15 cellular contexts compared by ENCODE assay signal in genomic region chr20:58040447-58041290, GRCh38.
"Had no signal": no experiment of that assay in that cellular context is flagged by ENCODE, and none has a peak within 500 bp of the region (broad histone marks: within the 10 kb centered on the region; RNA-seq: fewer than 3 reads in every experiment).

No MANE protein-coding gene starts in this region.

- H3K27ac ChIP-seq: brain microvascular endothelial cell, colonic mucosa, left ventricle myocardium inferior, pancreas, uterus, WERI-Rb-1 had no signal

- H3K27me3 ChIP-seq: brain microvascular endothelial cell, colonic mucosa, pancreas, uterus had no signal

- H3K4me3 Mint-ChIP-seq: activated naive CD4-positive, alpha-beta T cell treated with anti-CD3 and anti-CD28 coated beads for 36 hours; activated T-cell treated with anti-CD3 and anti-CD28 coated beads, Interleukin-2, amount 50 U/mL, for 4 hours; naive thymus-derived CD4-positive, alpha-beta T cell; stimulated activated naive B cell treated with anti-CD40 and anti-IgM and Interleukin-4, amounts not matched to agents 10 μg/mL and 1 μg/mL and 100 μg/mL, for 72 hours had no signal

- H3K36me3 ChIP-seq: brain microvascular endothelial cell, colonic mucosa, left ventricle myocardium inferior, pancreas, uterus, WERI-Rb-1 had no signal

- H3K9me3 Mint-ChIP-seq: activated naive CD4-positive, alpha-beta T cell treated with anti-CD3 and anti-CD28 coated beads for 36 hours; activated T-cell treated with anti-CD3 and anti-CD28 coated beads, Interleukin-2, amount 50 U/mL, for 4 hours; stimulated activated naive B cell treated with anti-CD40 and anti-IgM and Interleukin-4, amounts not matched to agents 10 μg/mL and 1 μg/mL and 100 μg/mL, for 72 hours had no signal

- H3K4me1 ChIP-seq: colonic mucosa, pancreas, uterus had no signal

- ATAC-seq: activated T-cell treated with anti-CD3 and anti-CD28 coated beads, Interleukin-2, amount 50 U/mL, for 4 hours; naive thymus-derived CD4-positive, alpha-beta T cell; pancreas; stimulated activated naive B cell treated with anti-CD40 and anti-IgM and Interleukin-4, amounts not matched to agents 10 μg/mL and 1 μg/mL and 100 μg/mL, for 72 hours had no signal

- H3K4me3 ChIP-seq: colonic mucosa, left ventricle myocardium inferior, pancreas, uterus had no signal

- H3K27ac Mint-ChIP-seq: activated naive CD4-positive, alpha-beta T cell treated with anti-CD3 and anti-CD28 coated beads for 36 hours; stimulated activated naive B cell treated with anti-CD40 and anti-IgM and Interleukin-4, amounts not matched to agents 10 μg/mL and 1 μg/mL and 100 μg/mL, for 72 hours had no signal

- DNase-seq: activated CD4-positive, alpha-beta T cell treated with anti-CD3 and anti-CD28 coated beads, Interleukin-2, amount 50 U/mL, for 48 hours; activated naive CD4-positive, alpha-beta T cell treated with anti-CD3 and anti-CD28 coated beads for 36 hours; activated T-cell treated with anti-CD3 and anti-CD28 coated beads, Interleukin-2, amount 50 U/mL, for 4 hours; brain microvascular endothelial cell; central memory CD4-positive, alpha-beta T cell; colonic mucosa; foreskin melanocyte; kidney; left ventricle myocardium inferior; mesenchymal stem cell; naive thymus-derived CD4-positive, alpha-beta T cell; pancreas; stimulated activated naive B cell treated with anti-CD40 and anti-IgM and Interleukin-4, amounts not matched to agents 10 μg/mL and 1 μg/mL and 100 μg/mL, for 72 hours; uterus; WERI-Rb-1 had no signal

- H3K4me1 Mint-ChIP-seq: naive thymus-derived CD4-positive, alpha-beta T cell had no signal

- H3K36me3 Mint-ChIP-seq: naive thymus-derived CD4-positive, alpha-beta T cell; stimulated activated naive B cell treated with anti-CD40 and anti-IgM and Interleukin-4, amounts not matched to agents 10 μg/mL and 1 μg/mL and 100 μg/mL, for 72 hours had no signal

- H3K9me3 ChIP-seq: colonic mucosa, left ventricle myocardium inferior, pancreas, uterus had no signal

- FAIRE-seq: kidney, pancreas had no signal
